ENCODE assay signal across 2 cellular contexts in genomic region chr15:67781907-67782559, GRCh38.
TF ChIP-seq lines count a peak whose summit lies in the region.

No MANE protein-coding gene starts in this region.

TF ChIP-seq in GM23338, 12 proteins besides CTCF, POLR2A, EP300 and RAD21 (continued from another document):
- TF ChIP-seq ETS1 (IDR thresholded peaks at IDR 0.05): no peak

TF ChIP-seq in K562, 482 proteins besides CTCF, POLR2A, EP300 and RAD21 (continued from another document):
- TF ChIP-seq, protein P1, sequence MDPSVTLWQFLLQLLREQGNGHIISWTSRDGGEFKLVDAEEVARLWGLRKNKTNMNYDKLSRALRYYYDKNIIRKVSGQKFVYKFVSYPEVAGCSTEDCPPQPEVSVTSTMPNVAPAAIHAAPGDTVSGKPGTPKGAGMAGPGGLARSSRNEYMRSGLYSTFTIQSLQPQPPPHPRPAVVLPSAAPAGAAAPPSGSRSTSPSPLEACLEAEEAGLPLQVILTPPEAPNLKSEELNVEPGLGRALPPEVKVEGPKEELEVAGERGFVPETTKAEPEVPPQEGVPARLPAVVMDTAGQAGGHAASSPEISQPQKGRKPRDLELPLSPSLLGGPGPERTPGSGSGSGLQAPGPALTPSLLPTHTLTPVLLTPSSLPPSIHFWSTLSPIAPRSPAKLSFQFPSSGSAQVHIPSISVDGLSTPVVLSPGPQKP (CRISPR knock-in tag; IDR thresholded peaks at IDR 0.05): no peak
- TF ChIP-seq E2F5 (CRISPR knock-in tag; IDR thresholded peaks at IDR 0.05) (no peak), BRF1 (IDR thresholded peaks at IDR 0.05; ENCODE audit: borderline replicate concordance, extremely low read depth, insufficient read length) (no peak)
